In genomic region chr9:93112864-93113389, GRCh38 we compare ENCODE assay signal across 18 cellular contexts. TPM values are rescaled to one million over a fixed set of nuclear protein-coding genes. Genes with fewer than 3 reads are reported as not detected.
A peak's percentile ranks its signal among the peaks of the same experiment; 100 is the strongest.
DNase-seq lines count a peak whose midpoint lies in the region; ATAC-seq and TF ChIP-seq lines count a peak whose summit lies in the region.
"Had no signal": no experiment of that assay in that cellular context is flagged by ENCODE, and none has a peak within 500 bp of the region (broad histone marks: within the 10 kb centered on the region; RNA-seq: fewer than 3 reads in every experiment).

No MANE protein-coding gene starts in this region.

- no peak overlapping the region for H3K4me3 ChIP-seq in heart right ventricle
- H3K4me3 ChIP-seq in endodermal cell (ENCODE audit: low read length), result no peak overlapping the region
- H3K4me3 ChIP-seq: ascending aorta, prostate gland, SJCRH30 had no signal

- H3K27ac ChIP-seq in heart right ventricle (peak overlapping the region in 2 of 10 donors; percentile 70 to 88), endodermal cell (ENCODE audit: low read depth, low read length) (no peak overlapping the region)
- H3K27ac ChIP-seq: ascending aorta, prostate gland, SJCRH30 had no signal

- intact Hi-C loops in Right ventricle myocardium superior (cut with DNase I), result no loop called here
- intact Hi-C loops in heart right ventricle (cut with DNase I), result loop anchor here in 1 of 10 donors (5.0 kb wide), 1 partner anchor 189 kb away; no protein-coding TSS in a partner anchor
- intact Hi-C loops in natural killer cell (cut with micrococcal nuclease), result no loop called here

- no peaks in the 10 kb centered on the region for H3K9me3 Mint-ChIP-seq in endodermal cell
- no peaks in the 10 kb centered on the region for H3K9me3 Mint-ChIP-seq in natural killer cell
- H3K9me3 Mint-ChIP-seq: activated B cell treated with CpG ODN at 0.5 μM for 24 hours; naive thymus-derived CD4-positive, alpha-beta T cell had no signal

- peaks cover 5% of the 10 kb centered on the region for H3K36me3 Mint-ChIP-seq in endodermal cell (ENCODE audit: low read depth)
- H3K36me3 Mint-ChIP-seq in natural killer cell, result peaks cover 7% of the 10 kb centered on the region

- whole genome bisulfite sequencing in heart right ventricle, 2 donors, result 90 to 93% methylated on average over 13 of the region's 13 CpGs
- WGBS in endodermal cell (ENCODE audit: insufficient coverage in 1 of 2, insufficient read length in 1 of 2), 2 experiments, result 84 to 96% methylated on average over 9 to 13 of the region's 13 CpGs

- H3K9ac ChIP-seq in endodermal cell (ENCODE audit: extremely low read depth, low read length, poor library complexity, severe bottlenecking), result no peak overlapping the region

- H3K4me1 Mint-ChIP-seq in endodermal cell (peaks cover 12% of the 10 kb centered on the region), natural killer cell (peaks cover 12 to 25% of the 10 kb centered on the region in 2 donors)

- H3K27me3 Mint-ChIP-seq in endodermal cell (ENCODE audit: insufficient read depth) (no peaks in the 10 kb centered on the region), natural killer cell (ENCODE audit: low read depth in 2 of 2) (no peaks in the 10 kb centered on the region)
- H3K27me3 Mint-ChIP-seq: activated B cell treated with CpG ODN at 0.5 μM for 24 hours; naive thymus-derived CD4-positive, alpha-beta T cell had no signal

- H3K27me3 ChIP-seq in heart right ventricle (no peaks in the 10 kb centered on the region), endodermal cell (ENCODE audit: control insufficient read depth, insufficient read depth, low read length, poor library complexity, severe bottlenecking) (no peaks in the 10 kb centered on the region)
- H3K27me3 ChIP-seq: ascending aorta, SJCRH30 had no signal

- H3K36me3 ChIP-seq in heart right ventricle (peaks cover 0 to 55% (median 13%) of the 10 kb centered on the region in 9 donors), endodermal cell (ENCODE audit: control insufficient read depth, insufficient read depth, low read length) (no peaks in the 10 kb centered on the region)

- ATAC-seq in Right ventricle myocardium superior (ENCODE audit: poor library complexity) (no peak), heart right ventricle (no peak), natural killer cell (no peak), GM21526 (IDR thresholded peaks at IDR 0.05; ENCODE audit: low FRiP score, unreplicated experiment) (no peak), GM18502 (IDR thresholded peaks at IDR 0.05; ENCODE audit: poor library complexity, unreplicated experiment) (no peak)

- peaks cover 0 to 77% (median 5%) of the 10 kb centered on the region in 9 donors for H3K4me1 ChIP-seq in heart right ventricle
- peaks cover 5% of the 10 kb centered on the region for H3K4me1 ChIP-seq in endodermal cell (ENCODE audit: control insufficient read depth, insufficient read depth, low read length)
- H3K4me1 ChIP-seq: prostate gland had no signal

- H3K27ac Mint-ChIP-seq in endodermal cell, result no peak overlapping the region
- no peak overlapping the region for H3K27ac Mint-ChIP-seq in natural killer cell
- H3K27ac Mint-ChIP-seq: activated B cell treated with CpG ODN at 0.5 μM for 24 hours; naive thymus-derived CD4-positive, alpha-beta T cell had no signal

- H3K9me3 ChIP-seq in heart right ventricle (no peaks in the 10 kb centered on the region), endodermal cell (ENCODE audit: control insufficient read depth, low read length) (no peaks in the 10 kb centered on the region)
- H3K9me3 ChIP-seq: ascending aorta, prostate gland, SJCRH30 had no signal

- DNase-seq in Right ventricle myocardium superior (peak; percentile 35), heart right ventricle (no peak), endodermal cell (peak; percentile 26), natural killer cell (peak; percentile 14), ureter (ENCODE audit: low spot score) (peak; percentile 41), NCI-H1417 (lab: John Stamatoyannopoulos, UW) (no peak)
- DNase-seq: activated B cell treated with CpG ODN at 0.5 μM for 24 hours; activated gamma-delta T cell treated with Interleukin-2 at 50 U/mL for 16 hours; IMR-90; NCI-H1930; NCI-H510A; SJCRH30; stimulated activated naive CD4-positive, alpha-beta T cell had no signal

- H3K4me3 Mint-ChIP-seq in endodermal cell, result no peak overlapping the region
- H3K4me3 Mint-ChIP-seq in natural killer cell, result no peak overlapping the region
- H3K4me3 Mint-ChIP-seq: activated B cell treated with CpG ODN at 0.5 μM for 24 hours; naive thymus-derived CD4-positive, alpha-beta T cell had no signal

- TF ChIP-seq CTCF in heart right ventricle (IDR thresholded peaks at IDR 0.05) (no peak), endodermal cell (conservative IDR thresholded peaks at IDR 0.05) (no peak), natural killer cell (IDR thresholded peaks at IDR 0.05) (no peak)

RNA-seq across cellular contexts. Expression of gene CARD19, which starts 16.9 kb away (rescaled TPM):
- total RNA-seq in Right ventricle myocardium superior (27.5 TPM), heart right ventricle (10 to 100 TPM; 22.3 to 33.7 (median 25.9) TPM), endodermal cell (10 to 100 TPM; 16.4 to 21.9 TPM), natural killer cell (10 to 100 TPM; 30.7 to 49.1 (median 42.6) TPM), ureter (31.3 TPM)
- 10 to 100 TPM; 41.9 to 47.3 TPM for polyA plus RNA-seq in heart right ventricle
- 32.1 TPM for polyA plus RNA-seq in endodermal cell (2013, experiment 1 of 2)
- polyA plus RNA-seq in endodermal cell (2013, experiment 2 of 2), result 29.8 TPM

RNA-seq across cellular contexts. Expression of gene NINJ1, which starts 21.1 kb away (rescaled TPM):
- 49.2 TPM for total RNA-seq in Right ventricle myocardium superior
- total RNA-seq in heart right ventricle, result 10 to 100 TPM; 35.5 to 77.1 (median 41.3) TPM
- polyA plus RNA-seq in heart right ventricle, result 10 to 100 TPM; 39.8 to 50.3 TPM
- total RNA-seq in endodermal cell, result 10 to 100 TPM; 24.2 to 32.0 TPM
- polyA plus RNA-seq in endodermal cell (2013, experiment 1 of 2), result 29.8 TPM
- polyA plus RNA-seq in endodermal cell (2013, experiment 2 of 2), result 28.4 TPM
- 100 to 1,000 TPM in 1 of 3 donors, 10 to 100 TPM in 2; 87.3 to 121 (median 93.8) TPM for total RNA-seq in natural killer cell
- 32.1 TPM for total RNA-seq in ureter

RNA-seq across cellular contexts. Expression of gene SUSD3, which starts 54.4 kb away (rescaled TPM):
- 0.56 TPM for total RNA-seq in Right ventricle myocardium superior
- total RNA-seq in heart right ventricle, result 1 to 10 TPM in 3 of 10 donors, under 1 TPM in 6, not detected in 1; 0.40 to 2.1 (median 0.79) TPM
- polyA plus RNA-seq in heart right ventricle, result under 1 TPM; 0.74 to 0.88 TPM
- total RNA-seq in endodermal cell, result 1 to 10 TPM; 5.1 to 5.9 TPM
- 3.1 TPM for polyA plus RNA-seq in endodermal cell (2013, experiment 1 of 2)
- 2.7 TPM for polyA plus RNA-seq in endodermal cell (2013, experiment 2 of 2)
- total RNA-seq in natural killer cell, result 1 to 10 TPM; 1.2 to 2.1 (median 1.8) TPM
- 3.0 TPM for total RNA-seq in ureter
- total RNA-seq: ascending aorta, SJCRH30 had no signal

Comparison
In these comparisons a context has a peak if more than half of its experiments do, and no peak if none do; other contexts are left out.
1. DNase-seq: peak in Right ventricle myocardium superior (single experiment), endodermal cell (single experiment), natural killer cell (single experiment) and ureter (single experiment); none in heart right ventricle (0 of 2) and NCI-H1417 (0 of 3).